ENCODE assay signal across 20 cellular contexts in the genomic region with DNA sequence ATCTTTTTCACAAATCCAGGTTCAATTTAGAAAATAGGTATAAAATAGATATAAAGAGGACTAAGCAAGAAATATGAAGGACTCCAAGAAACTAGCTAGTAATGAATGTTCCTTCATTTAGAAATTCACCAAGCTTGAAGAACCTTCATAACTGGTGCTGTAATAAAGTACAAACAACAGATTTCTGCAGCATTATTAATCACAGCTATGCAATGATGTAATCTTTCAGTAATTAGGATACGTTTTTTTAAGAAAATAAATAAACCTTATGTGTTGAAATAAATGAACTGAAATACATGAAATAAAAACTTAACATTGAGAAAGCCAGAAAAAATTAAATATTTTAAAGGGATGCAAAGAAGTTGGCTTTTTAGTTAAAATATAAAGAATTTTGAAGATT.
DNase-seq lines count a peak whose midpoint lies in the region; ATAC-seq, FAIRE-seq and TF ChIP-seq lines count a peak whose summit lies in the region.
"Had no signal": no experiment of that assay in that cellular context is flagged by ENCODE, and none has a peak within 500 bp of the region (broad histone marks: within the 10 kb centered on the region; RNA-seq: fewer than 3 reads in every experiment).

No MANE protein-coding gene starts in this region.

- H3K9me3 ChIP-seq in HepG2 (ENCODE audit: low read length) (no peaks in the 10 kb centered on the region), right lobe of liver (no peaks in the 10 kb centered on the region), kidney (ENCODE audit: control insufficient read depth in 1 of 2, low read length in 2 of 2) (no peaks in the 10 kb centered on the region), tibial nerve (no peaks in the 10 kb centered on the region)
- H3K9me3 ChIP-seq: BLaER1 had no signal

- H3K79me2 ChIP-seq in HepG2 (ENCODE audit: insufficient read depth, low read length) (no peaks in the 10 kb centered on the region), GM23338 (replicated peaks; ENCODE audit: insufficient read depth) (no peaks in the 10 kb centered on the region)

- H3K4me1 Mint-ChIP-seq in GM23338, result peaks cover 39% of the 10 kb centered on the region
- H3K4me1 Mint-ChIP-seq: CD8-positive, alpha-beta memory T cell had no signal

- TF ChIP-seq EP300 in HepG2 (IDR thresholded peaks at IDR 0.05; ENCODE audit: low read depth in 2 of 2, low read length in 2 of 2) (no peak), HepG2 (CRISPR knock-in tag; IDR thresholded peaks at IDR 0.05; ENCODE audit: borderline replicate concordance) (no peak), tibial nerve (IDR thresholded peaks at IDR 0.05) (no peak)

- TF ChIP-seq POLR2A in HepG2 (IDR thresholded peaks at IDR 0.05; ENCODE audit: insufficient read depth in 1 of 2, low read depth in 2 of 2, low read length in 2 of 2) (no peak), right lobe of liver (IDR thresholded peaks at IDR 0.05) (no peak), tibial nerve (IDR thresholded peaks at IDR 0.05) (no peak)

- no peaks in the 10 kb centered on the region for H3F3A ChIP-seq in GM23338 (replicated peaks; ENCODE audit: low read depth)

- intact Hi-C loops in HepG2 (cut with micrococcal nuclease; ENCODE audit: unreplicated experiment) (no loop called here), right lobe of liver (cut with DNase I) (no loop called here), kidney (cut with DNase I) (no loop called here)

- H3K27ac ChIP-seq in HepG2 (ENCODE audit: extremely low read length, insufficient read depth, low read length) (no peak overlapping the region), right lobe of liver (no peak overlapping the region), kidney (ENCODE audit: low read depth in 2 of 2, low read length in 2 of 2) (no peak overlapping the region), tibial nerve (no peak overlapping the region), GM23338 (ENCODE audit: low read depth) (no peak overlapping the region)
- H3K27ac ChIP-seq: 22Rv1, BLaER1 had no signal

- H3K9me3 Mint-ChIP-seq in activated naive CD4-positive, alpha-beta T cell treated with anti-CD3 and anti-CD28 coated beads, Interleukin-2, amount 50 U/mL, for 72 hours, result no peaks in the 10 kb centered on the region
- H3K9me3 Mint-ChIP-seq in GM23338, result no peaks in the 10 kb centered on the region
- H3K9me3 Mint-ChIP-seq: CD8-positive, alpha-beta memory T cell had no signal

- DNase-seq in HepG2 (ENCODE audit: low spot score) (no peak), right lobe of liver (no peak), choroid plexus epithelial cell (ENCODE audit: low read depth) (peak; percentile 33), kidney (no peak), tibial nerve (ENCODE audit: low spot score in 2 of 2) (no peak), GM23338 (ENCODE audit: low spot score) (no peak)
- no peak for DNase-seq in activated naive CD4-positive, alpha-beta T cell treated with anti-CD3 and anti-CD28 coated beads, Interleukin-2, amount 50 U/mL, for 72 hours (ENCODE audit: low spot score in 2 of 2)
- DNase-seq in stimulated activated CD4-positive, alpha-beta T cell treated with anti-CD3 and anti-CD28 coated beads, Interleukin-2, amount 100 ng/mL, for 24 hours, result no peak
- DNase-seq: CD8-positive, alpha-beta memory T cell; DND-41; GF-D8; Kasumi-1; MM.1S; NCI-H1092 treated with DMSO at 0.1 percent for 48 hours; NCI-H1694; NCI-H510A treated with DMSO at 0.1 percent for 48 hours had no signal

- no peak for TF ChIP-seq RAD21 in HepG2 (CRISPR knock-in tag; IDR thresholded peaks at IDR 0.05)

- H3K36me3 ChIP-seq in HepG2 (replicated peaks in 1 of 2; ENCODE audit: control insufficient read depth in 1 of 2, insufficient read depth in 2 of 2, low read length in 2 of 2) (peaks cover 0 to 19% of the 10 kb centered on the region in 2 experiments; a peak in 2 of 5 replicates), right lobe of liver (peaks cover 0 to 25% (median 0%) of the 10 kb centered on the region in 4 donors), kidney (ENCODE audit: control insufficient read depth in 1 of 2, insufficient read depth in 2 of 2, low read length in 2 of 2) (peaks cover 2 to 12% of the 10 kb centered on the region in 2 donors), tibial nerve (peaks cover 0 to 19% (median 2%) of the 10 kb centered on the region in 3 donors), GM23338 (ENCODE audit: insufficient read depth) (no peaks in the 10 kb centered on the region)

- no peaks in the 10 kb centered on the region for H3K27me3 Mint-ChIP-seq in GM23338 (ENCODE audit: insufficient read depth, low read depth, poor library complexity)
- H3K27me3 Mint-ChIP-seq: CD8-positive, alpha-beta memory T cell had no signal

- peaks cover 0 to 2% of the 10 kb centered on the region in 2 donors for H3K36me3 Mint-ChIP-seq in activated naive CD4-positive, alpha-beta T cell treated with anti-CD3 and anti-CD28 coated beads, Interleukin-2, amount 50 U/mL, for 72 hours
- H3K36me3 Mint-ChIP-seq in GM23338 (ENCODE audit: low read depth), result no peaks in the 10 kb centered on the region; the same call in 2 of the 3 replicates

- POLR2A ChIA-PET in HepG2 (lab: Yijun Ruan, JAX), result no interaction called here

- H3K27me3 ChIP-seq in HepG2 (ENCODE audit: control insufficient read depth in 1 of 2, insufficient read depth in 2 of 2, low read length in 2 of 2), result no peaks in the 10 kb centered on the region
- no peaks in the 10 kb centered on the region for H3K27me3 ChIP-seq in right lobe of liver
- no peaks in the 10 kb centered on the region for H3K27me3 ChIP-seq in tibial nerve
- no peaks in the 10 kb centered on the region for H3K27me3 ChIP-seq in GM23338 (ENCODE audit: insufficient read depth)
- H3K27me3 ChIP-seq: BLaER1 had no signal

- H4K20me1 ChIP-seq in HepG2 (ENCODE audit: insufficient read depth, low read length) (no peaks in the 10 kb centered on the region), GM23338 (replicated peaks; ENCODE audit: insufficient read depth) (no peaks in the 10 kb centered on the region)
- H4K20me1 ChIP-seq: BLaER1 had no signal

- H3K9me2 ChIP-seq in GM23338 (ENCODE audit: insufficient read depth), result no peaks in the 10 kb centered on the region

- no peak for ATAC-seq in HepG2
- ATAC-seq in right lobe of liver, result no peak
- no peak for ATAC-seq in activated naive CD4-positive, alpha-beta T cell treated with anti-CD3 and anti-CD28 coated beads, Interleukin-2, amount 50 U/mL, for 72 hours
- no peak for ATAC-seq in GM23338

- H3K9ac ChIP-seq in HepG2 (ENCODE audit: insufficient read depth, low read depth, low read length) (no peak overlapping the region), kidney (ENCODE audit: low read length in 2 of 2) (no peak overlapping the region)
- H3K9ac ChIP-seq: BLaER1 had no signal

- H3K27ac Mint-ChIP-seq in activated naive CD4-positive, alpha-beta T cell treated with anti-CD3 and anti-CD28 coated beads, Interleukin-2, amount 50 U/mL, for 72 hours, result no peak overlapping the region
- H3K27ac Mint-ChIP-seq in GM23338, result no peak overlapping the region

- H3K4me3 ChIP-seq in HepG2 (replicated peaks in 1 of 3; ENCODE audit: insufficient read depth in 1 of 3, low read depth in 2 of 3, low read length in 3 of 3), result no peak overlapping the region
- no peak overlapping the region for H3K4me3 ChIP-seq in right lobe of liver
- no peak overlapping the region for H3K4me3 ChIP-seq in choroid plexus epithelial cell (ENCODE audit: low read depth, low read length)
- H3K4me3 ChIP-seq in kidney (ENCODE audit: low read length in 2 of 2), result no peak overlapping the region
- H3K4me3 ChIP-seq in tibial nerve, result no peak overlapping the region
- H3K4me3 ChIP-seq in GM23338, result no peak overlapping the region
- H3K4me3 ChIP-seq: BLaER1 had no signal

- no peak for TF ChIP-seq CTCF in HepG2 (CRISPR knock-in tag; IDR thresholded peaks at IDR 0.05)
- no peak for TF ChIP-seq CTCF in right lobe of liver (IDR thresholded peaks at IDR 0.05)
- no peak for TF ChIP-seq CTCF in choroid plexus epithelial cell (conservative IDR thresholded peaks at IDR 0.05; ENCODE audit: low read depth, low read length)
- TF ChIP-seq CTCF in kidney (IDR thresholded peaks at IDR 0.05; ENCODE audit: borderline replicate concordance, extremely low read depth, insufficient read depth), result no peak
- no peak for TF ChIP-seq CTCF in tibial nerve (IDR thresholded peaks at IDR 0.05)
- TF ChIP-seq CTCF in GM23338 (conservative IDR thresholded peaks at IDR 0.05; ENCODE audit: low read depth in 2 of 2), result no peak

- H3K4me1 ChIP-seq in HepG2 (ENCODE audit: insufficient read depth, low read length) (no peaks in the 10 kb centered on the region), right lobe of liver (peaks cover 0 to 23% (median 2%) of the 10 kb centered on the region in 4 donors), kidney (ENCODE audit: control insufficient read depth in 1 of 2, insufficient read depth in 1 of 2, low read depth in 1 of 2, low read length in 2 of 2) (peaks cover 6 to 10% of the 10 kb centered on the region in 2 donors), tibial nerve (peaks cover 0 to 24% (median 13%) of the 10 kb centered on the region in 4 donors), GM23338 (ENCODE audit: insufficient read depth) (peaks cover 49% of the 10 kb centered on the region)

- no peak for FAIRE-seq in HepG2 (lab: Jason Lieb, UNC)
- FAIRE-seq in kidney (lab: Jason Lieb, UNC), result peak; percentile 57
- FAIRE-seq: GM12891, GM18507 had no signal

- no peak overlapping the region for H3K4me3 Mint-ChIP-seq in GM23338
- H3K4me3 Mint-ChIP-seq: CD8-positive, alpha-beta memory T cell had no signal

- no peak overlapping the region for H2AFZ ChIP-seq in HepG2 (ENCODE audit: low read length)
- no peak overlapping the region for H2AFZ ChIP-seq in GM23338

- H3K4me2 ChIP-seq in HepG2 (ENCODE audit: low read depth, low read length) (no peak overlapping the region), GM23338 (no peak overlapping the region)
- H3K4me2 ChIP-seq: BLaER1 had no signal

- CTCF ChIA-PET in HepG2 (lab: Yijun Ruan, JAX; ENCODE audit: low intra/inter-chr PET ratio, low total read pairs), result no interaction called here

- no TSS peak for BruUV-seq in HepG2 (replicated peaks; lab: Mats Ljungman, UMichigan)

- WGBS in HepG2 (ENCODE audit: low lambda C conversion rate), result 90% methylated on average over 1 of the region's 1 CpG
- WGBS in right lobe of liver (ENCODE audit: insufficient coverage, low coverage, low lambda C conversion rate, missing lambda C conversion rate), result 20% methylated on average over 1 of the region's 1 CpG
- WGBS in tibial nerve, 2 donors, result 48 to 58% methylated on average over 1 of the region's 1 CpG

- in situ Hi-C loops in HepG2 (cut with HindIII; ENCODE audit: extremely low pct_ligation_motif_present, low pct_unique_long_range_greater_than_20kb), result no loop called here

TF ChIP-seq in HepG2, 621 proteins besides CTCF, POLR2A, EP300 and RAD21:
- no peak for TF ChIP-seq ZNF749 (CRISPR knock-in tag; IDR thresholded peaks at IDR 0.05; ENCODE audit: borderline replicate concordance)
- 0 out of 2 replicates have a peak, but pooled peaks have one; percentile 20 for TF ChIP-seq ATF7 (IDR thresholded peaks at IDR 0.05)
- TF ChIP-seq ATF7 (CRISPR knock-in tag; IDR thresholded peaks at IDR 0.05), result no peak

TF ChIP-seq in GM23338, 12 proteins besides CTCF, POLR2A, EP300 and RAD21 (continues in another document):
- TF ChIP-seq NANOG (IDR thresholded peaks at IDR 0.05; ENCODE audit: borderline replicate concordance), result no peak
- TF ChIP-seq EZH2phosphoT487 (IDR thresholded peaks at IDR 0.05; ENCODE audit: unreplicated experiment), result no peak
- no peak for TF ChIP-seq ZNF331 (CRISPR knock-in tag; IDR thresholded peaks at IDR 0.05; ENCODE audit: low read depth)
